ENCODE assay signal across 3 cellular contexts in genomic region chr7:76387789-76388188, GRCh38. TPM values are rescaled to one million over a fixed set of nuclear protein-coding genes. Genes with fewer than 3 reads are reported as not detected.
"Had no signal": no experiment of that assay in that cellular context is flagged by ENCODE, and none has a peak within 500 bp of the region (broad histone marks: within the 10 kb centered on the region; RNA-seq: fewer than 3 reads in every experiment).

No MANE protein-coding gene starts in this region.

RNA-seq across cellular contexts. Expression of gene SSC4D, which starts 21.7 kb away (rescaled TPM):
- total RNA-seq: naive thymus-derived CD8-positive, alpha-beta T cell had no signal

RNA-seq across cellular contexts. Expression of gene ZP3, which starts 37.0 kb away (rescaled TPM):
- total RNA-seq: hepatocyte, left ventricle myocardium superior had no signal
- polyA plus RNA-seq: hepatocyte had no signal
